In the genomic region with DNA sequence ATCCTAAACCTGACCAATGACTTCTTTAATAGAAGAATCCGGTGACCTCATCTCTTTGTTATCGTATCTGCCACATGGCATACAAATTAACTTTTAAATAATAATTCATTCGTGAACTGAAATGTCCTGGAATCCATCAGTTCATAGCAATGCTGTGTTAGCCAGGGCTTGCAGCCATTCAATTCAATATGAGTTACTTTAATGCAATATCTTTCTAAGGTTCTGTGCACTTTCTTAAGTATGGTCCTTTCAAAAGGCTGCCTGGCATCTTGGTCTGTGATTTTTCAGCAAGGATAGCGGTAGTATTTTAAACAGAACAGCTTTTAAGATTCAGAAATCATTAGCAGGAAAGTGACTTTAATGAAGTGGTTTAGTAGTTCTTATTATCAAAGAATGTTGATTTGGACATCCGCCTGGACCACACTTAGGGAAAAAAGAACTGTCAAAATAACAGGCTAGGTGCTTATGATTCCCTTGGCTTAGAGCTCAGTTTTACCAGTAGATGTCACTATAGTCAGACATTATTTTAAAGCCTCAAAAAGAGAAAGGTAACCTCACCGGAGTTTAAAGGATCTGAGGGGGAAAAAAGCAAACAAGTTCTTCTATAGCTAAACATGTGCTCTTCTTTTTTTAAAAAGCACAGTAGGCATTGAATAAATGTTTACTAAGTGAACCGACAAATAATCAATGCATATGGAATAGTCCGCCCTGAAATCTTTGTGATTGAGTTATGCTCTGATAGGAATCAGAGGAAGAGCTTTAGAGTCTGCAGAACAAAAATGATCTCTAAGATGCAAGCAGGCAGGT, we compare ENCODE assay signal across 8 cellular contexts. TPM values are rescaled to one million over a fixed set of nuclear protein-coding genes. Genes with fewer than 3 reads are reported as not detected.
A peak's percentile ranks its signal among the peaks of the same experiment; 100 is the strongest.
DNase-seq lines count a peak whose midpoint lies in the region; ATAC-seq and TF ChIP-seq lines count a peak whose summit lies in the region.

No MANE protein-coding gene starts in this region.

- WGBS in SK-N-SH (ENCODE audit: low lambda C conversion rate), result 68% methylated on average over 8 of the region's 8 CpGs
- 51 to 58% (median 54%) methylated on average over 8 of the region's 8 CpGs for WGBS in stomach, 5 donors

- H3K9ac ChIP-seq in SK-N-SH, result no peak overlapping the region

- intact Hi-C loops in stomach (cut with DNase I; ENCODE audit: low total_unique reads), result no loop called here
- intact Hi-C loops in posterior cingulate gyrus (cut with DNase I), result loop anchor here (2.0 kb wide), 1 partner anchor 404 kb away; no protein-coding TSS in a partner anchor

- H3K36me3 ChIP-seq in SK-N-SH (replicated peaks in 1 of 2; ENCODE audit: control insufficient read depth in 1 of 2, insufficient read depth in 2 of 2, low read length in 1 of 2) (peaks cover 0 to 6% of the 10 kb centered on the region in 2 experiments), right atrium auricular region (no peaks in the 10 kb centered on the region), stomach (no peaks in the 10 kb centered on the region)

- POLR2A ChIA-PET in SK-N-SH (lab: Yijun Ruan, JAX), result interaction anchor here (0.6 to 1.3 kb wide), 2 partner anchors 247 to 404 kb away, joined by 3 to 6 read pairs; no protein-coding TSS in a partner anchor

- CTCF ChIA-PET in SK-N-SH (lab: Yijun Ruan, JAX), result interaction anchor here (0.6 to 3.3 kb wide), 59 partner anchors 8 to 533 kb away, joined by 3 to 118 read pairs (median 4); a partner anchor contains a TSS

- no peak for TF ChIP-seq POLR2A in stomach (IDR thresholded peaks at IDR 0.05)

- H3K27me3 ChIP-seq in SK-N-SH (ENCODE audit: insufficient read depth) (no peaks in the 10 kb centered on the region), right atrium auricular region (no peaks in the 10 kb centered on the region), stomach (no peaks in the 10 kb centered on the region)

- TF ChIP-seq RAD21 in SK-N-SH (IDR thresholded peaks at IDR 0.05; ENCODE audit: low read length), result peak; percentile 80

- no peak for ATAC-seq in GM18870 (IDR thresholded peaks at IDR 0.05; ENCODE audit: unreplicated experiment)

- H3K9me2 ChIP-seq in SK-N-SH, result no peaks in the 10 kb centered on the region

- H3K4me3 ChIP-seq in AG10803 (ENCODE audit: low read length), result no peak overlapping the region
- no peak overlapping the region for H3K4me3 ChIP-seq in HFF-Myc (replicated peaks; ENCODE audit: low read depth, low read length)
- H3K4me3 ChIP-seq in SK-N-SH (ENCODE audit: low read depth in 2 of 2, low read length in 1 of 2), result no peak overlapping the region
- no peak overlapping the region for H3K4me3 ChIP-seq in right atrium auricular region
- H3K4me3 ChIP-seq in stomach, result peak overlapping the region; percentile 9 to 33 (median 24)

- no peaks in the 10 kb centered on the region for H4K20me1 ChIP-seq in SK-N-SH (ENCODE audit: insufficient read depth)

- H3K4me1 ChIP-seq in SK-N-SH (ENCODE audit: control insufficient read depth in 1 of 2, insufficient read depth in 2 of 2, low read depth in 1 of 2, low read length in 1 of 2) (peaks cover 0 to 3% of the 10 kb centered on the region in 2 experiments; a peak in 1 of 4 replicates), right atrium auricular region (peaks cover 0 to 19% of the 10 kb centered on the region in 2 donors), stomach (peaks cover 0 to 11% (median 3%) of the 10 kb centered on the region in 4 donors)

- H3F3A ChIP-seq in SK-N-SH (replicated peaks; ENCODE audit: insufficient read depth), result no peaks in the 10 kb centered on the region

- no peak overlapping the region for H3K4me2 ChIP-seq in SK-N-SH

- H3K27ac ChIP-seq in SK-N-SH (ENCODE audit: low read depth in 2 of 2, low read length in 1 of 2) (no peak overlapping the region), right atrium auricular region (no peak overlapping the region), stomach (no peak overlapping the region)

- TF ChIP-seq CTCF in AG10803 (conservative IDR thresholded peaks at IDR 0.05; ENCODE audit: low read length), result peak; percentile 75
- TF ChIP-seq CTCF in HFF-Myc (IDR thresholded peaks at IDR 0.05; ENCODE audit: low read depth, low read length, missing control alignments), result peak; percentile 39
- TF ChIP-seq CTCF in SK-N-SH (IDR thresholded peaks at IDR 0.05), result peak; percentile 81
- peak; percentile 38 to 75 for TF ChIP-seq CTCF in right atrium auricular region (IDR thresholded peaks at IDR 0.05)
- peak in 5 of 7 experiments; percentile 26 to 64 (median 45) for TF ChIP-seq CTCF in stomach (IDR thresholded peaks at IDR 0.05)

- DNase-seq in AG10803 (ENCODE audit: low read depth), result peak; percentile 41
- DNase-seq in HFF-Myc (ENCODE audit: extremely low read depth, low read depth), result no peak
- DNase-seq in SK-N-SH, result peak; percentile 34
- no peak for DNase-seq in right atrium auricular region (ENCODE audit: low spot score)
- DNase-seq in stomach, result no peak
- no peak for DNase-seq in posterior cingulate gyrus
- DNase-seq in effector CD8-positive, alpha-beta T cell (lab: John Stamatoyannopoulos, UW), result no peak

- no peak overlapping the region for H2AFZ ChIP-seq in SK-N-SH (ENCODE audit: low read depth)

- no peaks in the 10 kb centered on the region for H3K79me2 ChIP-seq in SK-N-SH (ENCODE audit: insufficient read depth)

- TF ChIP-seq EP300 in SK-N-SH (IDR thresholded peaks at IDR 0.05; ENCODE audit: borderline replicate concordance in 1 of 2, low read depth in 1 of 2, low read length in 1 of 2) (no peak), stomach (IDR thresholded peaks at IDR 0.05) (no peak)

- no peaks in the 10 kb centered on the region for H3K9me3 ChIP-seq in SK-N-SH
- H3K9me3 ChIP-seq in right atrium auricular region, result no peaks in the 10 kb centered on the region
- no peaks in the 10 kb centered on the region for H3K9me3 ChIP-seq in stomach

TF ChIP-seq in SK-N-SH, 30 proteins besides CTCF, POLR2A, EP300 and RAD21:
- TF ChIP-seq, protein P1, sequence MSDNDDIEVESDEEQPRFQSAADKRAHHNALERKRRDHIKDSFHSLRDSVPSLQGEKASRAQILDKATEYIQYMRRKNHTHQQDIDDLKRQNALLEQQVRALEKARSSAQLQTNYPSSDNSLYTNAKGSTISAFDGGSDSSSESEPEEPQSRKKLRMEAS (IDR thresholded peaks at IDR 0.05; ENCODE audit: low read depth), result no peak
- no peak for TF ChIP-seq TAF1 (IDR thresholded peaks at IDR 0.05; ENCODE audit: borderline replicate concordance, low read depth, low read length)
- TF ChIP-seq SMC3 (IDR thresholded peaks at IDR 0.05; ENCODE audit: low read depth, low read length), result peak; percentile 69
- TF ChIP-seq CHD2 (IDR thresholded peaks at IDR 0.05; ENCODE audit: low read length, partially characterized antibody), result no peak
- TF ChIP-seq, protein P2, sequence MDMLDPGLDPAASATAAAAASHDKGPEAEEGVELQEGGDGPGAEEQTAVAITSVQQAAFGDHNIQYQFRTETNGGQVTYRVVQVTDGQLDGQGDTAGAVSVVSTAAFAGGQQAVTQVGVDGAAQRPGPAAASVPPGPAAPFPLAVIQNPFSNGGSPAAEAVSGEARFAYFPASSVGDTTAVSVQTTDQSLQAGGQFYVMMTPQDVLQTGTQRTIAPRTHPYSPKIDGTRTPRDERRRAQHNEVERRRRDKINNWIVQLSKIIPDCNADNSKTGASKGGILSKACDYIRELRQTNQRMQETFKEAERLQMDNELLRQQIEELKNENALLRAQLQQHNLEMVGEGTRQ (IDR thresholded peaks at IDR 0.05; ENCODE audit: borderline replicate concordance, low read depth, low read length), result no peak

RNA-seq across cellular contexts. Expression of a gene that starts 22.7 kb away (rescaled TPM):
- polyA plus RNA-seq in SK-N-SH (2012; rRNA removed), result 5.1 and 7.3 TPM in 2 replicates
- polyA plus RNA-seq in SK-N-SH (2012; cell fraction: cytosol; rRNA removed), result 7.1 and 7.2 TPM in 2 replicates
- polyA plus RNA-seq in SK-N-SH (2012; cell fraction: nucleus; rRNA removed), result 6.9 and 7.4 TPM in 2 replicates
- total RNA-seq in right atrium auricular region, result 1 to 10 TPM; 3.5 to 5.6 TPM
- total RNA-seq in stomach, result 10 to 100 TPM in 2 of 5 donors, 1 to 10 TPM in 3; 4.1 to 13.8 (median 7.4) TPM
- 1 to 10 TPM; 1.8 to 3.6 (median 2.4) TPM for polyA plus RNA-seq in stomach

Comparison
In these comparisons a context has a peak if more than half of its experiments do, and no peak if none do; other contexts are left out.
1. DNase-seq: peak in AG10803 (single experiment) and SK-N-SH (single experiment); none in HFF-Myc (single experiment), right atrium auricular region (single experiment), stomach (single experiment), posterior cingulate gyrus (0 of 10) and effector CD8-positive, alpha-beta T cell (single experiment).
2. H3K4me3 ChIP-seq: peak in stomach (4 of 4); none in AG10803 (single experiment), HFF-Myc (single experiment), SK-N-SH (0 of 2) and right atrium auricular region (0 of 2).
3. Peak in every context shown above with its lines, with median percentiles within 50 percentile points of each other: CTCF ChIP-seq.